Comparison of ENCODE assay signal across 20 cellular contexts in genomic region chr22:22024440-22024839, GRCh38. TPM values are rescaled to one million over a fixed set of nuclear protein-coding genes. Genes with fewer than 3 reads are reported as not detected.
DNase-seq lines count a peak whose midpoint lies in the region; ATAC-seq, FAIRE-seq and TF ChIP-seq lines count a peak whose summit lies in the region.
"Had no signal": no experiment of that assay in that cellular context is flagged by ENCODE, and none has a peak within 500 bp of the region (broad histone marks: within the 10 kb centered on the region; RNA-seq: fewer than 3 reads in every experiment).

No MANE protein-coding gene starts in this region.

- ATAC-seq in GM12878 (no peak), body of pancreas (no peak)

- no peaks in the 10 kb centered on the region for H3K9me3 ChIP-seq in DOHH2 (ENCODE audit: control insufficient read depth, insufficient read depth, low read length)
- no peaks in the 10 kb centered on the region for H3K9me3 ChIP-seq in OCI-LY1 (ENCODE audit: low read length)
- H3K9me3 ChIP-seq in GM12878 (replicated peaks; ENCODE audit: control insufficient read depth, insufficient read depth, low read length): no peaks in the 10 kb centered on the region
- peaks cover 0 to 4% (median 0%) of the 10 kb centered on the region in 3 donors for H3K9me3 ChIP-seq in body of pancreas
- H3K9me3 ChIP-seq: BLaER1 treated with 17β-estradiol and CSF1 and Interleukin-3, amounts not matched to agents 10 nM and 100 nM had no signal

- H3K36me3 ChIP-seq in DOHH2 (ENCODE audit: control insufficient read depth, low read length) (peaks cover 59% of the 10 kb centered on the region), OCI-LY1 (ENCODE audit: insufficient read depth, low read length) (peaks cover 64% of the 10 kb centered on the region), GM12878 (ENCODE audit: control insufficient read depth in 2 of 2, insufficient read depth in 2 of 2, low read length in 1 of 2) (no peaks in the 10 kb centered on the region), body of pancreas (replicated peaks in 1 of 2; ENCODE audit: insufficient read depth in 1 of 2, low read depth in 2 of 2) (no peaks in the 10 kb centered on the region)
- H3K36me3 ChIP-seq: BLaER1 treated with 17β-estradiol and CSF1 and Interleukin-3, amounts not matched to agents 10 nM and 100 nM had no signal

- SMC1A ChIA-PET in GM12878 (lab: Charles Lee; ENCODE audit: uncharacterized antibody, unreplicated experiment): interaction anchor here (1.6 kb wide), 1 partner anchor 18 kb away, joined by 3 read pairs; no protein-coding TSS in a partner anchor

- CTCF ChIA-PET in GM12878 (lab: Yijun Ruan, JAX): no interaction called here

- H2AFZ ChIP-seq in OCI-LY1 (ENCODE audit: low read length): no peak overlapping the region
- no peak overlapping the region for H2AFZ ChIP-seq in GM12878 (ENCODE audit: control insufficient read depth, low read depth, low read length)
- H2AFZ ChIP-seq: GM23248 had no signal

- H3K9me2 ChIP-seq in DOHH2 (replicated peaks; ENCODE audit: control insufficient read depth, low read length) (no peaks in the 10 kb centered on the region), OCI-LY1 (ENCODE audit: low read depth, low read length) (no peaks in the 10 kb centered on the region)

- WGBS in GM12878 (ENCODE audit: insufficient coverage, insufficient replicate concordance, low lambda C conversion rate, missing lambda C conversion rate): 99% methylated on average over 10 of the region's 10 CpGs
- WGBS in body of pancreas, 2 donors: 88 to 89% methylated on average over 10 of the region's 10 CpGs

- DNase-seq in GM12878 (ENCODE audit: low read depth, low spot score) (no peak), urothelium cell line (ENCODE audit: low spot score) (no peak), body of pancreas (no peak), NOMO-1 treated with DMSO at 0.1 percent for 48 hours (lab: John Stamatoyannopoulos, UW; ENCODE audit: unreplicated experiment) (no peak), NCI-H2029 treated with DMSO at 0.1 percent for 48 hours (lab: John Stamatoyannopoulos, UW) (no peak), head of caudate nucleus (no peak)
- DNase-seq: CD4-positive, alpha-beta T cell; CD8-positive, alpha-beta memory T cell; DMS 273 treated with DMSO at 0.1 percent for 48 hours; DMS79; GF-D8; GM23248; H7; HCEC 1CT had no signal

- no peak for TF ChIP-seq POLR2A in GM12878 (IDR thresholded peaks at IDR 0.05; ENCODE audit: low read depth, low read length)
- no peak for TF ChIP-seq POLR2A in body of pancreas (IDR thresholded peaks at IDR 0.05)

- peak overlapping the region; percentile 75 for H3K4me3 ChIP-seq in DOHH2 (ENCODE audit: low read length)
- H3K4me3 ChIP-seq in OCI-LY1 (ENCODE audit: low read depth, low read length, poor library complexity, severe bottlenecking): no peak overlapping the region
- peak overlapping the region; percentile 58; the same call in 1 of the 2 replicates for H3K4me3 ChIP-seq in GM12878
- no peak overlapping the region for H3K4me3 ChIP-seq in body of pancreas
- H3K4me3 ChIP-seq: BLaER1 treated with 17β-estradiol and CSF1 and Interleukin-3, amounts not matched to agents 10 nM and 100 nM; GM23248 had no signal

- H3K4me1 ChIP-seq in DOHH2 (ENCODE audit: control insufficient read depth, low read length) (peaks cover 82% of the 10 kb centered on the region), OCI-LY1 (ENCODE audit: insufficient read depth, low read length, severe bottlenecking) (peaks cover 46% of the 10 kb centered on the region), GM12878 (ENCODE audit: control insufficient read depth, insufficient read depth, low read length) (peaks cover 50% of the 10 kb centered on the region), body of pancreas (no peaks in the 10 kb centered on the region)

- H3K9ac ChIP-seq in OCI-LY1 (ENCODE audit: low read length) (no peak overlapping the region), GM12878 (ENCODE audit: control insufficient read depth, insufficient read depth, low read length) (peak overlapping the region; percentile 59)
- H3K9ac ChIP-seq: BLaER1 treated with 17β-estradiol and CSF1 and Interleukin-3, amounts not matched to agents 10 nM and 100 nM; GM23248 had no signal

- H3K4me2 ChIP-seq in DOHH2 (ENCODE audit: low read length): peak overlapping the region; percentile 98
- no peak overlapping the region for H3K4me2 ChIP-seq in OCI-LY1 (ENCODE audit: low read length)
- H3K4me2 ChIP-seq in GM12878 (ENCODE audit: control insufficient read depth, insufficient read depth): peak overlapping the region; percentile 73; the same call in 1 of the 2 replicates

- no peak for TF ChIP-seq CTCF in DOHH2 (IDR thresholded peaks at IDR 0.05; ENCODE audit: low read depth, low read length, poor library complexity, severe bottlenecking)
- TF ChIP-seq CTCF in OCI-LY1 (IDR thresholded peaks at IDR 0.05; ENCODE audit: low read length): no peak
- no peak for TF ChIP-seq CTCF in GM12878 (IDR thresholded peaks at IDR 0.05 in 2 of 3, conservative IDR thresholded peaks at IDR 0.05 in 1 of 3; ENCODE audit: control insufficient read depth in 2 of 3, extremely low read depth in 1 of 3, insufficient read depth in 1 of 3, low read depth in 3 of 3, low read length in 3 of 3)
- no peak for TF ChIP-seq CTCF in body of pancreas (IDR thresholded peaks at IDR 0.05)

- TF ChIP-seq RAD21 in GM12878 (IDR thresholded peaks at IDR 0.05; ENCODE audit: insufficient read depth, low read depth, low read length): no peak

- no peak for TF ChIP-seq EP300 in GM12878 (IDR thresholded peaks at IDR 0.05; ENCODE audit: borderline replicate concordance in 1 of 2, control insufficient read depth in 1 of 2, low read depth in 2 of 2, low read length in 2 of 2)

- H3K27me3 ChIP-seq in DOHH2 (ENCODE audit: control insufficient read depth, low read length) (no peaks in the 10 kb centered on the region), OCI-LY1 (ENCODE audit: insufficient read depth, low read length) (no peaks in the 10 kb centered on the region), GM12878 (replicated peaks in 1 of 2; ENCODE audit: control insufficient read depth in 2 of 2, insufficient read depth in 2 of 2, low read length in 1 of 2) (no peaks in the 10 kb centered on the region), body of pancreas (no peaks in the 10 kb centered on the region)
- H3K27me3 ChIP-seq: BLaER1 treated with 17β-estradiol and CSF1 and Interleukin-3, amounts not matched to agents 10 nM and 100 nM had no signal

- POLR2A ChIA-PET in GM12878 (lab: Charles Lee): no interaction called here

- FAIRE-seq in GM12878 (lab: Jason Lieb, UNC) (no peak), urothelium cell line (lab: Jason Lieb, UNC) (peak; percentile 87)
- FAIRE-seq: D721Med, GM19239, H1 had no signal

- H4K20me1 ChIP-seq in DOHH2 (ENCODE audit: control insufficient read depth, insufficient read depth, low read depth, low read length): no peaks in the 10 kb centered on the region
- H4K20me1 ChIP-seq in OCI-LY1 (ENCODE audit: insufficient read depth, low read length): no peaks in the 10 kb centered on the region
- H4K20me1 ChIP-seq in GM12878 (ENCODE audit: control insufficient read depth, insufficient read depth): no peaks in the 10 kb centered on the region
- H4K20me1 ChIP-seq: BLaER1 treated with 17β-estradiol and CSF1 and Interleukin-3, amounts not matched to agents 10 nM and 100 nM had no signal

- intact Hi-C loops in GM12878 (cut with micrococcal nuclease; ENCODE audit: unreplicated experiment): no loop called here
- intact Hi-C loops in body of pancreas (cut with DNase I): no loop called here
- intact Hi-C loops in head of caudate nucleus (cut with DNase I): no loop called here

- H3K79me2 ChIP-seq in DOHH2 (ENCODE audit: control insufficient read depth, low read length) (peaks cover 46% of the 10 kb centered on the region), OCI-LY1 (ENCODE audit: insufficient read depth, low read length) (peaks cover 16% of the 10 kb centered on the region), GM12878 (ENCODE audit: control insufficient read depth, insufficient read depth, low read length) (0 out of 2 replicates have a peak, but pooled peaks cover 7% of the 10 kb centered on the region)

- H3K27ac ChIP-seq in DOHH2 (ENCODE audit: low read depth, low read length): peak overlapping the region; percentile 97
- H3K27ac ChIP-seq in OCI-LY1 (ENCODE audit: low read depth, low read length, poor library complexity, severe bottlenecking): peak overlapping the region; percentile 99
- H3K27ac ChIP-seq in GM12878 (ENCODE audit: control insufficient read depth, insufficient read depth): peak overlapping the region; percentile 92
- H3K27ac ChIP-seq in body of pancreas: no peak overlapping the region
- H3K27ac ChIP-seq: GM23248 had no signal

- RAD21 ChIA-PET in GM12878 (lab: Charles Lee; ENCODE audit: unreplicated experiment): interaction anchor here (12.8 kb wide), 1 partner anchor 19 kb away, joined by 229 read pairs; no protein-coding TSS in a partner anchor

- no TSS peak for BruUV-seq in GM12878 (replicated peaks; lab: Mats Ljungman, UMichigan)

- H3F3A ChIP-seq in DOHH2 (ENCODE audit: control insufficient read depth, insufficient read depth) (peaks cover 25% of the 10 kb centered on the region), OCI-LY1 (ENCODE audit: insufficient read depth, low read length) (no peaks in the 10 kb centered on the region)

- in situ Hi-C loops in GM12878 (cut with MboI): no loop called here

TF ChIP-seq in GM12878, 131 proteins besides CTCF, POLR2A, EP300 and RAD21:
- 0 out of 2 replicates have a peak, but pooled peaks have one; percentile 18 for TF ChIP-seq TCF7 (IDR thresholded peaks at IDR 0.05; ENCODE audit: borderline replicate concordance)
- no peak for TF ChIP-seq WRNIP1 (IDR thresholded peaks at IDR 0.05; ENCODE audit: borderline replicate concordance, low read depth, low read length)

RNA-seq across cellular contexts. Expression of gene TOP3B, which starts 41.9 kb away (rescaled TPM):
- 173 TPM in 2 replicates for total RNA-seq in GM12878 (2013; cell fraction: nucleolus; rRNA removed)
- total RNA-seq in GM12878 (2014; rRNA removed) (43.5 and 47.3 TPM in 2 replicates), GM12878 (2014; rRNA removed; fragmentation: Illumina TruSeq; extraction: Trizol) (19.9 and 22.1 TPM in 2 replicates), GM12878 (2021) (41.9 and 47.1 TPM in 2 replicates), body of pancreas (10 to 100 TPM; 19.2 to 48.8 TPM)
- 7.4 TPM for polyA plus RNA-seq in GM12878 (2011; ENCODE audit: low read depth)
- polyA plus RNA-seq in GM12878 (2011; rRNA removed) (7.4 and 12.4 TPM in 2 replicates), GM12878 (2014; fragmentation: Illumina TruSeq; extraction: Trizol) (12.8 and 29.6 TPM in 2 replicates), GM12878 (2014; fragmentation: Nextera tagmentation; extraction: Ambion mirVana) (1 to 10 TPM in 1 of 2 experiments, under 1 TPM in 1; 0.60 to 1.6 TPM), GM12878 (2014; rRNA removed) (40.9 and 47.9 TPM in 2 replicates), GM12878 (2016; fragmentation: Nextera tagmentation; extraction: Ambion mirVana) (10 to 100 TPM; 37.8 to 45.2 TPM)
- polyA plus RNA-seq in GM12878 (2011; cell fraction: cytosol; rRNA removed): 15.5 and 17.6 TPM in 2 replicates
- polyA plus RNA-seq in GM12878 (2011; cell fraction: nucleus; rRNA removed): 137 and 161 TPM in 2 replicates
- polyA plus RNA-seq in GM12878 (2012): 16.8 and 19.0 TPM in 2 replicates
- polyA minus RNA-seq in GM12878 (2011; rRNA and poly(A)+ RNA removed): 17.1 and 23.3 TPM in 2 replicates
- 6.9 and 8.7 TPM in 2 replicates for polyA minus RNA-seq in GM12878 (2011; cell fraction: cytosol; rRNA and poly(A)+ RNA removed)
- polyA minus RNA-seq in GM12878 (2011; cell fraction: nucleus; rRNA and poly(A)+ RNA removed): 31.7 and 48.4 TPM in 2 replicates

Comparison
In these comparisons a context has a peak if more than half of its experiments do, and no peak if none do; other contexts are left out.
1. H3K27ac ChIP-seq: peak in DOHH2 (single experiment), OCI-LY1 (single experiment) and GM12878 (single experiment); none in body of pancreas (0 of 4).
2. H3K4me3 ChIP-seq: peak in DOHH2 (single experiment) and GM12878 (single experiment); none in OCI-LY1 (single experiment) and body of pancreas (0 of 2).